In the genomic region with DNA sequence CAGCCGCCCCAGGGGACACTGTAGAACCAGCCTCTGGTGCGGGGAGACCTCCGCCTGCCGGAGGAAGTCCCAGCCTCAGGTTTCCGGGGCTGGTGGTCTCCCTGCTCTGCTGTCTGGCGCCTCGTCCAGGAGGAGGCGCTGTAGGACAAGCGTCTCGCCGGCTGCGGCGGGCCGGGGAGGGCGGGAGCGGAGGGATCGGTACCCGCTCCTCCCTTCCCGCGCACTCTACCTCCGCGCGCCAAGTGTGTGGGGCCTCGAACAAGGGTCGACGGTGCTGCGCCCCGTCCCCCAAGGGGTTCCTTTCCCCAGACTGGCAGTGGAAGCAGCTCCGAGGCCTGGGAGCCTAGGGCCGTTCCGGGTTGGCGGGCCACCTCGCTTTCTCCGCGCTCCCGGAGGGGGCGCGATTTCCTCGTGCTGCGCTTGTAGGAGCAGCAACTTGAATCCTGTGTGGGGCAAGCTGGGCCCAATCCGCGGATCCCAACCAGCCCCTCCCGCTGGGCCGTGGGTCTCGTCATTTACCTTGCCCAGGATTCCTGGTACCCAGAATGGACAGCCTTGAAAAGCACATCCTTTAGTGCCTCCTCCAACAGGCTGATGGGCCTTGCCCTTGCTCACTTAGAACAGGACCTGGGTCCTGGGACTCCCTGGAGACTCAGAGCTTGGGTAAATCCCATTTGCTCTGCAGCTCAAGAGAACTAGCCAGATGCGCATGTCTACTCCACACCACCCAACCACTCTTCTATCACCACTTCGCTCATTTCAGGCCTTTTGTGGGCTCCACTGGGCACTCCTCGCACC, we compare ENCODE assay signal across 1 cellular context.
TF ChIP-seq lines count a peak whose summit lies in the region.

No MANE protein-coding gene starts in this region.

TF ChIP-seq in GM12878, 131 proteins besides CTCF, POLR2A, EP300 and RAD21 (continues in another document):
- TF ChIP-seq, protein P1, sequence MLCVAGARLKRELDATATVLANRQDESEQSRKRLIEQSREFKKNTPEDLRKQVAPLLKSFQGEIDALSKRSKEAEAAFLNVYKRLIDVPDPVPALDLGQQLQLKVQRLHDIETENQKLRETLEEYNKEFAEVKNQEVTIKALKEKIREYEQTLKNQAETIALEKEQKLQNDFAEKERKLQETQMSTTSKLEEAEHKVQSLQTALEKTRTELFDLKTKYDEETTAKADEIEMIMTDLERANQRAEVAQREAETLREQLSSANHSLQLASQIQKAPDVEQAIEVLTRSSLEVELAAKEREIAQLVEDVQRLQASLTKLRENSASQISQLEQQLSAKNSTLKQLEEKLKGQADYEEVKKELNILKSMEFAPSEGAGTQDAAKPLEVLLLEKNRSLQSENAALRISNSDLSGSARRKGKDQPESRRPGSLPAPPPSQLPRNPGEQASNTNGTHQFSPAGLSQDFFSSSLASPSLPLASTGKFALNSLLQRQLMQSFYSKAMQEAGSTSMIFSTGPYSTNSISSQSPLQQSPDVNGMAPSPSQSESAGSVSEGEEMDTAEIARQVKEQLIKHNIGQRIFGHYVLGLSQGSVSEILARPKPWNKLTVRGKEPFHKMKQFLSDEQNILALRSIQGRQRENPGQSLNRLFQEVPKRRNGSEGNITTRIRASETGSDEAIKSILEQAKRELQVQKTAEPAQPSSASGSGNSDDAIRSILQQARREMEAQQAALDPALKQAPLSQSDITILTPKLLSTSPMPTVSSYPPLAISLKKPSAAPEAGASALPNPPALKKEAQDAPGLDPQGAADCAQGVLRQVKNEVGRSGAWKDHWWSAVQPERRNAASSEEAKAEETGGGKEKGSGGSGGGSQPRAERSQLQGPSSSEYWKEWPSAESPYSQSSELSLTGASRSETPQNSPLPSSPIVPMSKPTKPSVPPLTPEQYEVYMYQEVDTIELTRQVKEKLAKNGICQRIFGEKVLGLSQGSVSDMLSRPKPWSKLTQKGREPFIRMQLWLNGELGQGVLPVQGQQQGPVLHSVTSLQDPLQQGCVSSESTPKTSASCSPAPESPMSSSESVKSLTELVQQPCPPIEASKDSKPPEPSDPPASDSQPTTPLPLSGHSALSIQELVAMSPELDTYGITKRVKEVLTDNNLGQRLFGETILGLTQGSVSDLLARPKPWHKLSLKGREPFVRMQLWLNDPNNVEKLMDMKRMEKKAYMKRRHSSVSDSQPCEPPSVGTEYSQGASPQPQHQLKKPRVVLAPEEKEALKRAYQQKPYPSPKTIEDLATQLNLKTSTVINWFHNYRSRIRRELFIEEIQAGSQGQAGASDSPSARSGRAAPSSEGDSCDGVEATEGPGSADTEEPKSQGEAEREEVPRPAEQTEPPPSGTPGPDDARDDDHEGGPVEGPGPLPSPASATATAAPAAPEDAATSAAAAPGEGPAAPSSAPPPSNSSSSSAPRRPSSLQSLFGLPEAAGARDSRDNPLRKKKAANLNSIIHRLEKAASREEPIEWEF (IDR thresholded peaks at IDR 0.05; ENCODE audit: insufficient replicate concordance, low read depth, low read length) = no peak
- TF ChIP-seq, protein P2, sequence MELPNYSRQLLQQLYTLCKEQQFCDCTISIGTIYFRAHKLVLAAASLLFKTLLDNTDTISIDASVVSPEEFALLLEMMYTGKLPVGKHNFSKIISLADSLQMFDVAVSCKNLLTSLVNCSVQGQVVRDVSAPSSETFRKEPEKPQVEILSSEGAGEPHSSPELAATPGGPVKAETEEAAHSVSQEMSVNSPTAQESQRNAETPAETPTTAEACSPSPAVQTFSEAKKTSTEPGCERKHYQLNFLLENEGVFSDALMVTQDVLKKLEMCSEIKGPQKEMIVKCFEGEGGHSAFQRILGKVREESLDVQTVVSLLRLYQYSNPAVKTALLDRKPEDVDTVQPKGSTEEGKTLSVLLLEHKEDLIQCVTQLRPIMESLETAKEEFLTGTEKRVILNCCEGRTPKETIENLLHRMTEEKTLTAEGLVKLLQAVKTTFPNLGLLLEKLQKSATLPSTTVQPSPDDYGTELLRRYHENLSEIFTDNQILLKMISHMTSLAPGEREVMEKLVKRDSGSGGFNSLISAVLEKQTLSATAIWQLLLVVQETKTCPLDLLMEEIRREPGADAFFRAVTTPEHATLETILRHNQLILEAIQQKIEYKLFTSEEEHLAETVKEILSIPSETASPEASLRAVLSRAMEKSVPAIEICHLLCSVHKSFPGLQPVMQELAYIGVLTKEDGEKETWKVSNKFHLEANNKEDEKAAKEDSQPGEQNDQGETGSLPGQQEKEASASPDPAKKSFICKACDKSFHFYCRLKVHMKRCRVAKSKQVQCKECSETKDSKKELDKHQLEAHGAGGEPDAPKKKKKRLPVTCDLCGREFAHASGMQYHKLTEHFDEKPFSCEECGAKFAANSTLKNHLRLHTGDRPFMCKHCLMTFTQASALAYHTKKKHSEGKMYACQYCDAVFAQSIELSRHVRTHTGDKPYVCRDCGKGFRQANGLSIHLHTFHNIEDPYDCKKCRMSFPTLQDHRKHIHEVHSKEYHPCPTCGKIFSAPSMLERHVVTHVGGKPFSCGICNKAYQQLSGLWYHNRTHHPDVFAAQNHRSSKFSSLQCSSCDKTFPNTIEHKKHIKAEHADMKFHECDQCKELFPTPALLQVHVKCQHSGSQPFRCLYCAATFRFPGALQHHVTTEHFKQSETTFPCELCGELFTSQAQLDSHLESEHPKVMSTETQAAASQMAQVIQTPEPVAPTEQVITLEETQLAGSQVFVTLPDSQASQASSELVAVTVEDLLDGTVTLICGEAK (IDR thresholded peaks at IDR 0.05; ENCODE audit: borderline replicate concordance) = no peak
- TF ChIP-seq ZBED1 (IDR thresholded peaks at IDR 0.05; ENCODE audit: borderline replicate concordance) (no peak), FOXK2 (IDR thresholded peaks at IDR 0.05) (no peak), ATF7 (IDR thresholded peaks at IDR 0.05; ENCODE audit: low read depth) (no peak), POU2F2 (IDR thresholded peaks at IDR 0.05; ENCODE audit: borderline replicate concordance, low read depth, low read length) (0 out of 3 replicates have a peak, but pooled peaks have one; percentile 34), NR2F1 (conservative IDR thresholded peaks at IDR 0.05) (peak; percentile 47; the same call in 1 of the 2 replicates), CHD4 (IDR thresholded peaks at IDR 0.05) (no peak), KAT2A (conservative IDR thresholded peaks at IDR 0.05; ENCODE audit: control insufficient read depth, low read depth, low read length) (no peak), EED (IDR thresholded peaks at IDR 0.05; ENCODE audit: low read depth) (0 out of 2 replicates have a peak, but pooled peaks have one; percentile 22), HDAC2 (IDR thresholded peaks at IDR 0.05) (no peak), MEF2B (IDR thresholded peaks at IDR 0.05; ENCODE audit: partially characterized antibody, poor library complexity, severe bottlenecking) (peak; percentile 83), NR2C2 (IDR thresholded peaks at IDR 0.05; ENCODE audit: borderline replicate concordance, control insufficient read depth, insufficient read length, low read depth) (no peak), ETV6 (conservative IDR thresholded peaks at IDR 0.05 in 1 of 2, IDR thresholded peaks at IDR 0.05 in 1 of 2; ENCODE audit: borderline replicate concordance in 1 of 2, low read depth in 1 of 2) (no peak), FOXM1 (IDR thresholded peaks at IDR 0.05; ENCODE audit: low read depth, low read length) (peak; percentile 34; the same call in 1 of the 2 replicates), MYB (IDR thresholded peaks at IDR 0.05; ENCODE audit: borderline replicate concordance, low read depth, low read length) (no peak), RAD51 (IDR thresholded peaks at IDR 0.05) (no peak), SP1 (IDR thresholded peaks at IDR 0.05; ENCODE audit: low read depth, low read length) (no peak)
- TF ChIP-seq, protein P3, sequence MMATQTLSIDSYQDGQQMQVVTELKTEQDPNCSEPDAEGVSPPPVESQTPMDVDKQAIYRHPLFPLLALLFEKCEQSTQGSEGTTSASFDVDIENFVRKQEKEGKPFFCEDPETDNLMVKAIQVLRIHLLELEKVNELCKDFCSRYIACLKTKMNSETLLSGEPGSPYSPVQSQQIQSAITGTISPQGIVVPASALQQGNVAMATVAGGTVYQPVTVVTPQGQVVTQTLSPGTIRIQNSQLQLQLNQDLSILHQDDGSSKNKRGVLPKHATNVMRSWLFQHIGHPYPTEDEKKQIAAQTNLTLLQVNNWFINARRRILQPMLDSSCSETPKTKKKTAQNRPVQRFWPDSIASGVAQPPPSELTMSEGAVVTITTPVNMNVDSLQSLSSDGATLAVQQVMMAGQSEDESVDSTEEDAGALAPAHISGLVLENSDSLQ (IDR thresholded peaks at IDR 0.05) = no peak
- TF ChIP-seq, protein P4, sequence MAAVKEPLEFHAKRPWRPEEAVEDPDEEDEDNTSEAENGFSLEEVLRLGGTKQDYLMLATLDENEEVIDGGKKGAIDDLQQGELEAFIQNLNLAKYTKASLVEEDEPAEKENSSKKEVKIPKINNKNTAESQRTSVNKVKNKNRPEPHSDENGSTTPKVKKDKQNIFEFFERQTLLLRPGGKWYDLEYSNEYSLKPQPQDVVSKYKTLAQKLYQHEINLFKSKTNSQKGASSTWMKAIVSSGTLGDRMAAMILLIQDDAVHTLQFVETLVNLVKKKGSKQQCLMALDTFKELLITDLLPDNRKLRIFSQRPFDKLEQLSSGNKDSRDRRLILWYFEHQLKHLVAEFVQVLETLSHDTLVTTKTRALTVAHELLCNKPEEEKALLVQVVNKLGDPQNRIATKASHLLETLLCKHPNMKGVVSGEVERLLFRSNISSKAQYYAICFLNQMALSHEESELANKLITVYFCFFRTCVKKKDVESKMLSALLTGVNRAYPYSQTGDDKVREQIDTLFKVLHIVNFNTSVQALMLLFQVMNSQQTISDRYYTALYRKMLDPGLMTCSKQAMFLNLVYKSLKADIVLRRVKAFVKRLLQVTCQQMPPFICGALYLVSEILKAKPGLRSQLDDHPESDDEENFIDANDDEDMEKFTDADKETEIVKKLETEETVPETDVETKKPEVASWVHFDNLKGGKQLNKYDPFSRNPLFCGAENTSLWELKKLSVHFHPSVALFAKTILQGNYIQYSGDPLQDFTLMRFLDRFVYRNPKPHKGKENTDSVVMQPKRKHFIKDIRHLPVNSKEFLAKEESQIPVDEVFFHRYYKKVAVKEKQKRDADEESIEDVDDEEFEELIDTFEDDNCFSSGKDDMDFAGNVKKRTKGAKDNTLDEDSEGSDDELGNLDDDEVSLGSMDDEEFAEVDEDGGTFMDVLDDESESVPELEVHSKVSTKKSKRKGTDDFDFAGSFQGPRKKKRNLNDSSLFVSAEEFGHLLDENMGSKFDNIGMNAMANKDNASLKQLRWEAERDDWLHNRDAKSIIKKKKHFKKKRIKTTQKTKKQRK (IDR thresholded peaks at IDR 0.05; ENCODE audit: low read depth, low read length) = no peak
- TF ChIP-seq, protein P5, sequence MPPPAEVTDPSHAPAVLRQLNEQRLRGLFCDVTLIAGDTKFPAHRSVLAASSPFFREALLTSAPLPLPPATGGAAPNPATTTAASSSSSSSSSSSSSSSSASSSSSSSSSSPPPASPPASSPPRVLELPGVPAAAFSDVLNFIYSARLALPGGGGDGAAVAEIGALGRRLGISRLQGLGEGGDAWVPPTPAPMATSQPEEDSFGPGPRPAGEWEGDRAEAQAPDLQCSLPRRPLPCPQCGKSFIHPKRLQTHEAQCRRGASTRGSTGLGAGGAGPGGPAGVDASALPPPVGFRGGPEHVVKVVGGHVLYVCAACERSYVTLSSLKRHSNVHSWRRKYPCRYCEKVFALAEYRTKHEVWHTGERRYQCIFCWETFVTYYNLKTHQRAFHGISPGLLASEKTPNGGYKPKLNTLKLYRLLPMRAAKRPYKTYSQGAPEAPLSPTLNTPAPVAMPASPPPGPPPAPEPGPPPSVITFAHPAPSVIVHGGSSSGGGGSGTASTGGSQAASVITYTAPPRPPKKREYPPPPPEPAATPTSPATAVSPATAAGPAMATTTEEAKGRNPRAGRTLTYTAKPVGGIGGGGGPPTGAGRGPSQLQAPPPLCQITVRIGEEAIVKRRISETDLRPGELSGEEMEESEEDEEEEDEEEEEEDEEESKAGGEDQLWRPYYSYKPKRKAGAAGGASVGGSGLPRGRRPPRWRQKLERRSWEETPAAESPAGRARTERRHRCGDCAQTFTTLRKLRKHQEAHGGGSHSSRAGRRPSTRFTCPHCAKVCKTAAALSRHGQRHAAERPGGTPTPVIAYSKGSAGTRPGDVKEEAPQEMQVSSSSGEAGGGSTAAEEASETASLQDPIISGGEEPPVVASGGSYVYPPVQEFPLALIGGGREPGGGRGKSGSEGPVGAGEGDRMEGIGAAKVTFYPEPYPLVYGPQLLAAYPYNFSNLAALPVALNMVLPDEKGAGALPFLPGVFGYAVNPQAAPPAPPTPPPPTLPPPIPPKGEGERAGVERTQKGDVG (CRISPR knock-in tag; IDR thresholded peaks at IDR 0.05) = no peak
- TF ChIP-seq, protein P6, sequence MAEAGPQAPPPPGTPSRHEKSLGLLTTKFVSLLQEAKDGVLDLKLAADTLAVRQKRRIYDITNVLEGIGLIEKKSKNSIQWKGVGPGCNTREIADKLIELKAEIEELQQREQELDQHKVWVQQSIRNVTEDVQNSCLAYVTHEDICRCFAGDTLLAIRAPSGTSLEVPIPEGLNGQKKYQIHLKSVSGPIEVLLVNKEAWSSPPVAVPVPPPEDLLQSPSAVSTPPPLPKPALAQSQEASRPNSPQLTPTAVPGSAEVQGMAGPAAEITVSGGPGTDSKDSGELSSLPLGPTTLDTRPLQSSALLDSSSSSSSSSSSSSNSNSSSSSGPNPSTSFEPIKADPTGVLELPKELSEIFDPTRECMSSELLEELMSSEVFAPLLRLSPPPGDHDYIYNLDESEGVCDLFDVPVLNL (IDR thresholded peaks at IDR 0.05; ENCODE audit: low read depth, low read length) = 0 out of 2 replicates have a peak, but pooled peaks have one; percentile 34
- TF ChIP-seq, protein P7, sequence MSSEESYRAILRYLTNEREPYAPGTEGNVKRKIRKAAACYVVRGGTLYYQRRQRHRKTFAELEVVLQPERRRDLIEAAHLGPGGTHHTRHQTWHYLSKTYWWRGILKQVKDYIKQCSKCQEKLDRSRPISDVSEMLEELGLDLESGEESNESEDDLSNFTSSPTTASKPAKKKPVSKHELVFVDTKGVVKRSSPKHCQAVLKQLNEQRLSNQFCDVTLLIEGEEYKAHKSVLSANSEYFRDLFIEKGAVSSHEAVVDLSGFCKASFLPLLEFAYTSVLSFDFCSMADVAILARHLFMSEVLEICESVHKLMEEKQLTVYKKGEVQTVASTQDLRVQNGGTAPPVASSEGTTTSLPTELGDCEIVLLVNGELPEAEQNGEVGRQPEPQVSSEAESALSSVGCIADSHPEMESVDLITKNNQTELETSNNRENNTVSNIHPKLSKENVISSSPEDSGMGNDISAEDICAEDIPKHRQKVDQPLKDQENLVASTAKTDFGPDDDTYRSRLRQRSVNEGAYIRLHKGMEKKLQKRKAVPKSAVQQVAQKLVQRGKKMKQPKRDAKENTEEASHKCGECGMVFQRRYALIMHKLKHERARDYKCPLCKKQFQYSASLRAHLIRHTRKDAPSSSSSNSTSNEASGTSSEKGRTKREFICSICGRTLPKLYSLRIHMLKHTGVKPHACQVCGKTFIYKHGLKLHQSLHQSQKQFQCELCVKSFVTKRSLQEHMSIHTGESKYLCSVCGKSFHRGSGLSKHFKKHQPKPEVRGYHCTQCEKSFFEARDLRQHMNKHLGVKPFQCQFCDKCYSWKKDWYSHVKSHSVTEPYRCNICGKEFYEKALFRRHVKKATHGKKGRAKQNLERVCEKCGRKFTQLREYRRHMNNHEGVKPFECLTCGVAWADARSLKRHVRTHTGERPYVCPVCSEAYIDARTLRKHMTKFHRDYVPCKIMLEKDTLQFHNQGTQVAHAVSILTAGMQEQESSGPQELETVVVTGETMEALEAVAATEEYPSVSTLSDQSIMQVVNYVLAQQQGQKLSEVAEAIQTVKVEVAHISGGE (CRISPR knock-in tag; IDR thresholded peaks at IDR 0.05) = no peak
